16 cellular contexts compared by ENCODE assay signal in the genomic region with DNA sequence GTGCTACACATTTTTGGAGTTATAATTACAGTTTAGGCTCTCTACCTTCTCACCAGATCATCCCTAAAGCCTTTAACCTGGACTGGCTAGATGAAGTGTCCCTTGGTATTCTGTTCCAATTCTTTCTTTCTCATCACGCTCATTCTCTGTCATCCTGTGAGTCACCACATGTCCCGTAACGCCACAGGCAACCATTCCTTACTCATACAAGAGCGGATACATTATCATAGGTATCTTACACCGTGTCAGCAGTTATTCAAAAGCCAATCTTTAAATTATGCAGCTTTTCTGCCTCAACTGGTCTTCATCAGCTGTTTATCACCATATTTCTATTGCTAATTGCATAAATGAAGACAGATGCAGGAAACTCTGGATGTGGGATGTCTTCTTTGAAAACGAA. TPM values are rescaled to one million over a fixed set of nuclear protein-coding genes. Genes with fewer than 3 reads are reported as not detected.
DNase-seq lines count a peak whose midpoint lies in the region; ATAC-seq and TF ChIP-seq lines count a peak whose summit lies in the region.
"Had no signal": no experiment of that assay in that cellular context is flagged by ENCODE, and none has a peak within 500 bp of the region (broad histone marks: within the 10 kb centered on the region; RNA-seq: fewer than 3 reads in every experiment).

No MANE protein-coding gene starts in this region.

- peak overlapping the region; percentile 92 for H3K27ac ChIP-seq in PC-3 (ENCODE audit: low read length)
- H3K27ac ChIP-seq: left ventricle myocardium inferior, psoas muscle, WERI-Rb-1 had no signal

- no peaks in the 10 kb centered on the region for H3K9me2 ChIP-seq in PC-3 (replicated peaks; ENCODE audit: low read length)

- H4K20me1 ChIP-seq in PC-3 (ENCODE audit: low read length): no peaks in the 10 kb centered on the region

- no peak overlapping the region for H3K4me3 ChIP-seq in PC-3 (ENCODE audit: low read length)
- no peak overlapping the region for H3K4me3 ChIP-seq in cardiac fibroblast (replicated peaks in 1 of 2; ENCODE audit: low read depth in 2 of 2, low read length in 2 of 2)
- H3K4me3 ChIP-seq: left ventricle myocardium inferior, psoas muscle had no signal

- DNase-seq in ELR (ENCODE audit: low read depth): peak; percentile 94
- peak; percentile 94 for DNase-seq in PC-3
- peak; percentile 8 to 78 for DNase-seq in cardiac fibroblast (ENCODE audit: low read depth in 2 of 2)
- peak; percentile 43 for DNase-seq in myocyte (ENCODE audit: low read depth)
- DNase-seq in superior temporal gyrus (ENCODE audit: extremely low spot score): no peak
- DNase-seq in DMS153 treated with DMSO at 0.1 percent for 48 hours (lab: John Stamatoyannopoulos, UW; ENCODE audit: unreplicated experiment): no peak
- DNase-seq: cortex of kidney; DMS 273 treated with DMSO at 0.1 percent for 48 hours; left ventricle myocardium inferior; naive thymus-derived CD4-positive, alpha-beta T cell; NCI-H2081; NCI-H524; psoas muscle; WERI-Rb-1 had no signal

- peak; percentile 76 for ATAC-seq in PC-3
- ATAC-seq in HG02840 (IDR thresholded peaks at IDR 0.05; ENCODE audit: low FRiP score, unreplicated experiment): no peak
- ATAC-seq in GM21367 (IDR thresholded peaks at IDR 0.05; ENCODE audit: unreplicated experiment): no peak
- ATAC-seq: naive thymus-derived CD4-positive, alpha-beta T cell; psoas muscle had no signal

- peaks cover 9% of the 10 kb centered on the region for H3F3A ChIP-seq in PC-3 (ENCODE audit: low read length, unreplicated experiment)

- CTCF ChIA-PET in PC-3 (lab: Charles Lee): no interaction called here

- TF ChIP-seq CTCF in PC-3 (conservative IDR thresholded peaks at IDR 0.05; ENCODE audit: low read depth, low read length) (no peak), cardiac fibroblast (IDR thresholded peaks at IDR 0.05; ENCODE audit: low read depth, low read length) (no peak)

- POLR2A ChIA-PET in PC-3 (lab: Charles Lee; ENCODE audit: unreplicated experiment): no interaction called here

- peaks cover 41% of the 10 kb centered on the region for H3K4me1 ChIP-seq in PC-3 (ENCODE audit: insufficient read depth, low read length)
- H3K4me1 ChIP-seq: left ventricle myocardium inferior, psoas muscle had no signal

- intact Hi-C loops in PC-3 (cut with micrococcal nuclease): loop anchor here (1.0 to 5.0 kb wide), 2 partner anchors 9 to 276 kb away; no protein-coding TSS in a partner anchor

- TSS peak; percentile 30 for BruUV-seq in PC-3 (replicated peaks; lab: Mats Ljungman, UMichigan)

- no peaks in the 10 kb centered on the region; the same call in 1 of the 2 replicates for H3K9me3 ChIP-seq in PC-3 (ENCODE audit: low read length)

- H2AFZ ChIP-seq in PC-3 (ENCODE audit: low read length): no peak overlapping the region

- no peaks in the 10 kb centered on the region for H3K36me3 ChIP-seq in PC-3 (ENCODE audit: low read depth, low read length)
- H3K36me3 ChIP-seq: left ventricle myocardium inferior, WERI-Rb-1 had no signal

- H3K4me2 ChIP-seq in PC-3 (ENCODE audit: low read length): peak overlapping the region; percentile 75

- H3K9ac ChIP-seq in PC-3 (ENCODE audit: low read length): peak overlapping the region; percentile 66

- no peaks in the 10 kb centered on the region for H3K27me3 ChIP-seq in PC-3 (ENCODE audit: low read length)

- H3K79me2 ChIP-seq in PC-3 (ENCODE audit: low read length): no peaks in the 10 kb centered on the region

RNA-seq across cellular contexts. Expression of gene EML6, which starts 47.7 kb away (rescaled TPM):
- 5.3 and 15.7 TPM in 2 replicates for total RNA-seq in PC-3 (2014; rRNA removed)
- total RNA-seq in myocyte: 3.5 and 29.7 TPM in 2 replicates
- 2.2 TPM for polyA plus RNA-seq in myocyte (2012)
- polyA plus RNA-seq: naive thymus-derived CD4-positive, alpha-beta T cell had no signal

Comparison
In these comparisons a context has a peak if more than half of its experiments do, and no peak if none do; other contexts are left out.
1. DNase-seq: peak in ELR (single experiment), PC-3 (single experiment), cardiac fibroblast (2 of 2) and myocyte (single experiment); none in superior temporal gyrus (single experiment) and DMS153 treated with DMSO at 0.1 percent for 48 hours (single experiment).